23 cellular contexts compared by ENCODE assay signal in genomic region chr2:74983606-74984005, GRCh38.
"Had no signal": no experiment of that assay in that cellular context is flagged by ENCODE, and none has a peak within 500 bp of the region (broad histone marks: within the 10 kb centered on the region; RNA-seq: fewer than 3 reads in every experiment).

No MANE protein-coding gene starts in this region.

- DNase-seq: naive B cell; naive thymus-derived CD8-positive, alpha-beta T cell; nephron progenitor cell; nucleus accumbens; pancreas; right cardiac atrium; right lobe of liver; sigmoid colon; small intestine; stimulated activated CD4-positive, alpha-beta T cell treated with anti-CD3 and anti-CD28 coated beads, Interleukin-15, amount 100 ng/mL, for 24 hours; stimulated activated CD4-positive, alpha-beta T cell treated with anti-CD3 and anti-CD28 coated beads, Interleukin-2, amount 100 ng/mL, for 24 hours; stimulated activated CD4-positive, alpha-beta T cell treated with anti-CD3 and anti-CD28 coated beads, Interleukin-2, amount 100 ng/mL, for 48 hours; stimulated activated CD4-positive, alpha-beta T cell treated with anti-CD3 and anti-CD28 coated beads, Interleukin-4, amount 100 ng/mL, for 24 hours; stimulated activated naive CD4-positive, alpha-beta T cell; stomach; testis; tibial artery; transverse colon; upper lobe of left lung had no signal

- H3K9me3 Mint-ChIP-seq: natural killer cell treated with Interleukin-12 subunit alpha and Interleukin-12 subunit beta and Interleukin-15 and Interleukin-18, amount 100 ng/mL, for 72 hours; nephron progenitor cell; neural crest cell; stimulated activated effector memory CD8-positive, alpha-beta T cell treated with anti-CD3 and anti-CD28 coated beads, Interleukin-12 subunit alpha, Interleukin-12 subunit beta, amount 100 ng/mL, for 72 hours; stimulated activated naive CD8-positive, alpha-beta T cell treated with anti-CD3 and anti-CD28 coated beads, Interleukin-15, Interleukin-2, amounts not matched to agents 100 ng/mL and 50 ng/mL, for 24 hours had no signal

- ATAC-seq: naive thymus-derived CD8-positive, alpha-beta T cell; natural killer cell treated with Interleukin-12 subunit alpha and Interleukin-12 subunit beta and Interleukin-15 and Interleukin-18, amount 100 ng/mL, for 72 hours; pancreas; right cardiac atrium; right lobe of liver; stimulated activated effector memory CD8-positive, alpha-beta T cell treated with anti-CD3 and anti-CD28 coated beads, Interleukin-12 subunit alpha, Interleukin-12 subunit beta, amount 100 ng/mL, for 72 hours had no signal

- H3K27me3 Mint-ChIP-seq: naive B cell; naive thymus-derived CD8-positive, alpha-beta T cell; natural killer cell treated with Interleukin-12 subunit alpha and Interleukin-12 subunit beta and Interleukin-15 and Interleukin-18, amount 100 ng/mL, for 72 hours; stimulated activated naive CD8-positive, alpha-beta T cell treated with anti-CD3 and anti-CD28 coated beads, Interleukin-15, Interleukin-2, amounts not matched to agents 100 ng/mL and 50 ng/mL, for 24 hours had no signal

- H3K36me3 Mint-ChIP-seq: naive B cell; natural killer cell treated with Interleukin-12 subunit alpha and Interleukin-12 subunit beta and Interleukin-15 and Interleukin-18, amount 100 ng/mL, for 72 hours; stimulated activated effector memory CD8-positive, alpha-beta T cell treated with anti-CD3 and anti-CD28 coated beads, Interleukin-12 subunit alpha, Interleukin-12 subunit beta, amount 100 ng/mL, for 72 hours had no signal

- H3K27ac Mint-ChIP-seq: naive B cell; naive thymus-derived CD8-positive, alpha-beta T cell; natural killer cell treated with Interleukin-12 subunit alpha and Interleukin-12 subunit beta and Interleukin-15 and Interleukin-18, amount 100 ng/mL, for 72 hours; nephron progenitor cell; stimulated activated effector memory CD8-positive, alpha-beta T cell treated with anti-CD3 and anti-CD28 coated beads, Interleukin-12 subunit alpha, Interleukin-12 subunit beta, amount 100 ng/mL, for 72 hours; stimulated activated naive CD8-positive, alpha-beta T cell treated with anti-CD3 and anti-CD28 coated beads, Interleukin-15, Interleukin-2, amounts not matched to agents 100 ng/mL and 50 ng/mL, for 24 hours had no signal

- H3K4me3 Mint-ChIP-seq: naive B cell; naive thymus-derived CD8-positive, alpha-beta T cell; natural killer cell treated with Interleukin-12 subunit alpha and Interleukin-12 subunit beta and Interleukin-15 and Interleukin-18, amount 100 ng/mL, for 72 hours; nephron progenitor cell; neural crest cell; stimulated activated effector memory CD8-positive, alpha-beta T cell treated with anti-CD3 and anti-CD28 coated beads, Interleukin-12 subunit alpha, Interleukin-12 subunit beta, amount 100 ng/mL, for 72 hours; stimulated activated naive CD8-positive, alpha-beta T cell treated with anti-CD3 and anti-CD28 coated beads, Interleukin-15, Interleukin-2, amounts not matched to agents 100 ng/mL and 50 ng/mL, for 24 hours had no signal

- H3K4me1 Mint-ChIP-seq: nephron progenitor cell; neural crest cell; stimulated activated effector memory CD8-positive, alpha-beta T cell treated with anti-CD3 and anti-CD28 coated beads, Interleukin-12 subunit alpha, Interleukin-12 subunit beta, amount 100 ng/mL, for 72 hours had no signal
